ENCODE assay signal across 8 cellular contexts in the genomic region with DNA sequence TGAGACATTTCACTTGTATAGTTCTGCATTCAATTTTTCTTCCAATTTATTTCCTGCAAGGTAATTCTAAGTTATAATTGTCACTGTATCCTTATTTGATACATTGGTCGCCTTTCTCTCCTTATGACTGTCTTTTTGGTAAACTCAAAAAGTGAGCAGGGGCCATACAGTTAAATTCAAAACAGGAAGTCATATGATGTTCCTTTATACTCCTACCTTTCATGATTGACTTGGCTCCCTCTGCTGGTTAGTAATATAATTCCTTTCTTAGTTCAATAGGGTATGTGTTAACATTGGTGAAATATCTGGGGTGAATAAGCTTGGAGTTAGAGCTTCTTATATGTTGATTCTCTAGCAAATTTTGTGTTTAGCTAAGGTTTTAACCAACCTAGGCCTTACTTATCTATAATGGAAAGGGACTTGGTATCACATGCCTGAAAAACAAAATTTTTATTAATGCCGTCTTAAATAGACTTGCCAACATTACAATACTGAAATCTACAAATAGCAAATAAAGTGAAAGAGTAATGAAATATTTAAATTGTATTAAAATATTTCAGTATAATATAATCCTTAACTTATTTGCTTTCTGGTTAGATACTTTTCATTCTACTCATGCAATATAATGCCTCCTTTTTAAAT. TPM values are rescaled to one million over a fixed set of nuclear protein-coding genes. Genes with fewer than 3 reads are reported as not detected.
DNase-seq lines count a peak whose midpoint lies in the region; ATAC-seq and TF ChIP-seq lines count a peak whose summit lies in the region.

No MANE protein-coding gene starts in this region.

- no peaks in the 10 kb centered on the region for H3K4me1 ChIP-seq in neuronal stem cell (ENCODE audit: control insufficient read depth in 2 of 2, insufficient read depth in 1 of 2, low read depth in 1 of 2, low read length in 2 of 2)

- no peak overlapping the region for H2BK15ac ChIP-seq in neuronal stem cell (ENCODE audit: low read length)

- no peaks in the 10 kb centered on the region for H3K27me3 Mint-ChIP-seq in mesothelial cell of epicardium (ENCODE audit: low read depth)

- no peak overlapping the region for H2AK5ac ChIP-seq in neuronal stem cell (ENCODE audit: low read depth, low read length)

- no peak overlapping the region for H3K14ac ChIP-seq in neuronal stem cell (ENCODE audit: low read length)

- peak; percentile 73 for DNase-seq in ACHN
- peak; percentile 92 for DNase-seq in NAMALWA (ENCODE audit: low spot score)
- peak; percentile 57 for DNase-seq in RPMI8226
- peak; percentile 60 to 72 for DNase-seq in dermis microvascular lymphatic vessel endothelial cell (ENCODE audit: low read depth in 2 of 2)
- no peak for DNase-seq in mesothelial cell of epicardium (ENCODE audit: low spot score in 2 of 2, unreplicated experiment in 2 of 2)
- DNase-seq in neuronal stem cell (ENCODE audit: low spot score) = no peak

- H3K9me3 Mint-ChIP-seq in mesothelial cell of epicardium = peaks cover 7% of the 10 kb centered on the region

- H2BK120ac ChIP-seq in neuronal stem cell (ENCODE audit: low read depth, low read length) = no peak overlapping the region

- no peak overlapping the region for H4K8ac ChIP-seq in neuronal stem cell (ENCODE audit: low read depth, low read length)

- H4K91ac ChIP-seq in neuronal stem cell (ENCODE audit: low read depth, low read length, poor library complexity) = no peak overlapping the region

- H3K9ac ChIP-seq in neuronal stem cell (ENCODE audit: low read depth, low read length, poor library complexity) = no peak overlapping the region

- H3K18ac ChIP-seq in neuronal stem cell (ENCODE audit: low read length) = no peak overlapping the region

- no peak overlapping the region for H3K27ac ChIP-seq in neuronal stem cell (replicated peaks; ENCODE audit: low read length)

- WGBS in neuronal stem cell (ENCODE audit: extremely low coverage in 2 of 2, insufficient read length in 2 of 2, insufficient replicate concordance in 1 of 2), 2 donors = no CpG with 5 or more reads among the region's 2 CpGs

- H3K27ac Mint-ChIP-seq in mesothelial cell of epicardium = no peak overlapping the region

- H3K4me3 ChIP-seq in neuronal stem cell (ENCODE audit: low read length in 2 of 2) = no peak overlapping the region

- H3K4me1 Mint-ChIP-seq in mesothelial cell of epicardium = peaks cover 19% of the 10 kb centered on the region

- TF ChIP-seq CTCF in mesothelial cell of epicardium (IDR thresholded peaks at IDR 0.05; ENCODE audit: unreplicated experiment) = peak; percentile 68

- H3K36me3 ChIP-seq in neuronal stem cell (replicated peaks in 1 of 2; ENCODE audit: control insufficient read depth in 2 of 2, insufficient read depth in 2 of 2, low read length in 2 of 2) = peaks cover 2 to 44% of the 10 kb centered on the region in 2 donors

- H3K36me3 Mint-ChIP-seq in mesothelial cell of epicardium = peaks cover 5% of the 10 kb centered on the region

- H3K4me2 ChIP-seq in neuronal stem cell (ENCODE audit: insufficient read depth, low read length, poor library complexity, severe bottlenecking) = no peak overlapping the region

- no peak overlapping the region for H2BK5ac ChIP-seq in neuronal stem cell (ENCODE audit: low read length)

- H3K4me3 Mint-ChIP-seq in mesothelial cell of epicardium = no peak overlapping the region

- no peaks in the 10 kb centered on the region for H3K27me3 ChIP-seq in neuronal stem cell (ENCODE audit: control insufficient read depth in 3 of 3, insufficient read depth in 3 of 3, low read depth in 1 of 3, low read length in 3 of 3)

- peaks cover 1% of the 10 kb centered on the region for H3K79me1 ChIP-seq in neuronal stem cell (ENCODE audit: low read depth, low read length)

- H3K4ac ChIP-seq in neuronal stem cell (ENCODE audit: low read length) = no peak overlapping the region

- no peak overlapping the region for H2AFZ ChIP-seq in neuronal stem cell (ENCODE audit: low read length)

- peaks cover under 1 to 9% of the 10 kb centered on the region in 2 donors for H3K9me3 ChIP-seq in neuronal stem cell (replicated peaks in 1 of 2; ENCODE audit: control insufficient read depth in 2 of 2, insufficient read depth in 1 of 2, low read depth in 1 of 2, low read length in 2 of 2)

- ATAC-seq in GM18498 (IDR thresholded peaks at IDR 0.05; ENCODE audit: unreplicated experiment) = peak; percentile 78
- peak; percentile 80 for ATAC-seq in HG02759 (IDR thresholded peaks at IDR 0.05; ENCODE audit: unreplicated experiment)

- no peak overlapping the region for H3K23ac ChIP-seq in neuronal stem cell (ENCODE audit: low read depth, low read length, poor library complexity)

- in situ Hi-C loops in ACHN (cut with HindIII; ENCODE audit: low pct_ligation_motif_present, low pct_unique_long_range_greater_than_20kb, low sequenced_read_pairs) = no loop called here

- no peak overlapping the region for H2BK12ac ChIP-seq in neuronal stem cell (ENCODE audit: low read length)

RNA-seq across cellular contexts. Expression of gene NIPBL, which starts 6.0 kb away (rescaled TPM):
- 19.6 and 24.9 TPM in 2 replicates for total RNA-seq in dermis microvascular lymphatic vessel endothelial cell
- total RNA-seq in mesothelial cell of epicardium = 84.0 to 92.2 TPM (median 88.6 TPM) in 3 replicates
- polyA plus RNA-seq in neuronal stem cell (2013, experiment 1 of 2) = 28.2 TPM
- polyA plus RNA-seq in neuronal stem cell (2013, experiment 2 of 2) = 30.3 TPM

Comparison
In these comparisons a context has a peak if more than half of its experiments do, and no peak if none do; other contexts are left out.
1. DNase-seq: peak in ACHN (single experiment), NAMALWA (single experiment), RPMI8226 (single experiment) and dermis microvascular lymphatic vessel endothelial cell (2 of 2); none in mesothelial cell of epicardium (0 of 2) and neuronal stem cell (single experiment).